Comparison of ENCODE assay signal across 1 cellular context in the genomic region with DNA sequence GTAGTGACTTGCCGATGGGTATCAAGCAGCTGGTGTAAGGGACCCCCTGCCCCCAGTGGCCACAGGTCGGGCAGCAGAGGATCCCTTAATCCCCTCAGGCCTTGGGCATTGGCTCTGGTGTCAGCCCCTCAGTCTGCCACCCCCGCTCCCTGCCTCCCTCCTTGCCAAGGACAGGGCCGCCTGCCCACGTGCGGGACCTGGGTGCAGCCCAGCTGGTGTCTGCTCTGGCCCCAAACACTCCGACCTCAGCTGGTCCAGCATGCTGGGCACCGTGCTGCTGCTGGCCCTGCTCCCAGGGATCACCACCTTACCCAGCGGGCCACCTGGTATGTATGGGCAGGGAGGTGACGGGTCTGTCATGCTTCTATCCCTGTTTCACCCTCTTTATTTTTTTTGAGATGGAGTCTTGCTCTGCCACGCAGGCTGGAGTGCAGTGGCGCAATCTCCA.
TF ChIP-seq lines count a peak whose summit lies in the region.

A gene (plus strand): TSS at position 233 of the 448 bp plus-strand sequence.

TF ChIP-seq in HEK293, 187 proteins besides CTCF, POLR2A, EP300 and RAD21 (continued from another document):
- TF ChIP-seq, protein P1, sequence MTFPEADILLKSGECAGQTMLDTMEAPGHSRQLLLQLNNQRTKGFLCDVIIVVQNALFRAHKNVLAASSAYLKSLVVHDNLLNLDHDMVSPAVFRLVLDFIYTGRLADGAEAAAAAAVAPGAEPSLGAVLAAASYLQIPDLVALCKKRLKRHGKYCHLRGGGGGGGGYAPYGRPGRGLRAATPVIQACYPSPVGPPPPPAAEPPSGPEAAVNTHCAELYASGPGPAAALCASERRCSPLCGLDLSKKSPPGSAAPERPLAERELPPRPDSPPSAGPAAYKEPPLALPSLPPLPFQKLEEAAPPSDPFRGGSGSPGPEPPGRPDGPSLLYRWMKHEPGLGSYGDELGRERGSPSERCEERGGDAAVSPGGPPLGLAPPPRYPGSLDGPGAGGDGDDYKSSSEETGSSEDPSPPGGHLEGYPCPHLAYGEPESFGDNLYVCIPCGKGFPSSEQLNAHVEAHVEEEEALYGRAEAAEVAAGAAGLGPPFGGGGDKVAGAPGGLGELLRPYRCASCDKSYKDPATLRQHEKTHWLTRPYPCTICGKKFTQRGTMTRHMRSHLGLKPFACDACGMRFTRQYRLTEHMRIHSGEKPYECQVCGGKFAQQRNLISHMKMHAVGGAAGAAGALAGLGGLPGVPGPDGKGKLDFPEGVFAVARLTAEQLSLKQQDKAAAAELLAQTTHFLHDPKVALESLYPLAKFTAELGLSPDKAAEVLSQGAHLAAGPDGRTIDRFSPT (tag by site-specific recombination; IDR thresholded peaks at IDR 0.05) = peak; percentile 82
- TF ChIP-seq KLF16 (tag by site-specific recombination; IDR thresholded peaks at IDR 0.05) (no peak), ZIC2 (tag by site-specific recombination; IDR thresholded peaks at IDR 0.05) (peak; percentile 14; the same call in 1 of the 2 replicates), ZNF292 (tag by site-specific recombination; IDR thresholded peaks at IDR 0.05; ENCODE audit: borderline replicate concordance, low read depth) (no peak), TRIM28 (IDR thresholded peaks at IDR 0.05; ENCODE audit: borderline replicate concordance, low read length) (no peak), ZBTB48 (tag by site-specific recombination; IDR thresholded peaks at IDR 0.05) (peak; percentile 85), ZNF19 (tag by site-specific recombination; IDR thresholded peaks at IDR 0.05; ENCODE audit: low read depth) (no peak), ZNF501 (tag by site-specific recombination; IDR thresholded peaks at IDR 0.05) (no peak), SP2 (tag by site-specific recombination; IDR thresholded peaks at IDR 0.05) (no peak), ZFHX2 (tag by site-specific recombination; conservative IDR thresholded peaks at IDR 0.05) (no peak), ZNF174 (tag by site-specific recombination; IDR thresholded peaks at IDR 0.05) (no peak), RBAK (tag by site-specific recombination; IDR thresholded peaks at IDR 0.05) (no peak), ZNF747 (tag by site-specific recombination; IDR thresholded peaks at IDR 0.05) (no peak), FEZF1 (tag by site-specific recombination; IDR thresholded peaks at IDR 0.05) (no peak), ZNF416 (tag by site-specific recombination; IDR thresholded peaks at IDR 0.05) (no peak)
- TF ChIP-seq, protein P2, sequence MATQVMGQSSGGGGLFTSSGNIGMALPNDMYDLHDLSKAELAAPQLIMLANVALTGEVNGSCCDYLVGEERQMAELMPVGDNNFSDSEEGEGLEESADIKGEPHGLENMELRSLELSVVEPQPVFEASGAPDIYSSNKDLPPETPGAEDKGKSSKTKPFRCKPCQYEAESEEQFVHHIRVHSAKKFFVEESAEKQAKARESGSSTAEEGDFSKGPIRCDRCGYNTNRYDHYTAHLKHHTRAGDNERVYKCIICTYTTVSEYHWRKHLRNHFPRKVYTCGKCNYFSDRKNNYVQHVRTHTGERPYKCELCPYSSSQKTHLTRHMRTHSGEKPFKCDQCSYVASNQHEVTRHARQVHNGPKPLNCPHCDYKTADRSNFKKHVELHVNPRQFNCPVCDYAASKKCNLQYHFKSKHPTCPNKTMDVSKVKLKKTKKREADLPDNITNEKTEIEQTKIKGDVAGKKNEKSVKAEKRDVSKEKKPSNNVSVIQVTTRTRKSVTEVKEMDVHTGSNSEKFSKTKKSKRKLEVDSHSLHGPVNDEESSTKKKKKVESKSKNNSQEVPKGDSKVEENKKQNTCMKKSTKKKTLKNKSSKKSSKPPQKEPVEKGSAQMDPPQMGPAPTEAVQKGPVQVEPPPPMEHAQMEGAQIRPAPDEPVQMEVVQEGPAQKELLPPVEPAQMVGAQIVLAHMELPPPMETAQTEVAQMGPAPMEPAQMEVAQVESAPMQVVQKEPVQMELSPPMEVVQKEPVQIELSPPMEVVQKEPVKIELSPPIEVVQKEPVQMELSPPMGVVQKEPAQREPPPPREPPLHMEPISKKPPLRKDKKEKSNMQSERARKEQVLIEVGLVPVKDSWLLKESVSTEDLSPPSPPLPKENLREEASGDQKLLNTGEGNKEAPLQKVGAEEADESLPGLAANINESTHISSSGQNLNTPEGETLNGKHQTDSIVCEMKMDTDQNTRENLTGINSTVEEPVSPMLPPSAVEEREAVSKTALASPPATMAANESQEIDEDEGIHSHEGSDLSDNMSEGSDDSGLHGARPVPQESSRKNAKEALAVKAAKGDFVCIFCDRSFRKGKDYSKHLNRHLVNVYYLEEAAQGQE (tag by site-specific recombination; IDR thresholded peaks at IDR 0.05) = no peak
- TF ChIP-seq, protein P3, sequence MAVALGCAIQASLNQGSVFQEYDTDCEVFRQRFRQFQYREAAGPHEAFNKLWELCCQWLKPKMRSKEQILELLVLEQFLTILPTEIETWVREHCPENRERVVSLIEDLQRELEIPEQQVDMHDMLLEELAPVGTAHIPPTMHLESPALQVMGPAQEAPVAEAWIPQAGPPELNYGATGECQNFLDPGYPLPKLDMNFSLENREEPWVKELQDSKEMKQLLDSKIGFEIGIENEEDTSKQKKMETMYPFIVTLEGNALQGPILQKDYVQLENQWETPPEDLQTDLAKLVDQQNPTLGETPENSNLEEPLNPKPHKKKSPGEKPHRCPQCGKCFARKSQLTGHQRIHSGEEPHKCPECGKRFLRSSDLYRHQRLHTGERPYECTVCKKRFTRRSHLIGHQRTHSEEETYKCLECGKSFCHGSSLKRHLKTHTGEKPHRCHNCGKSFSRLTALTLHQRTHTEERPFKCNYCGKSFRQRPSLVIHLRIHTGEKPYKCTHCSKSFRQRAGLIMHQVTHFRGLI (tag by site-specific recombination; IDR thresholded peaks at IDR 0.05) = no peak
TF ChIP-seq in HEK293: peak in this region for 4.
